ENCODE assay signal across 22 cellular contexts in the genomic region with DNA sequence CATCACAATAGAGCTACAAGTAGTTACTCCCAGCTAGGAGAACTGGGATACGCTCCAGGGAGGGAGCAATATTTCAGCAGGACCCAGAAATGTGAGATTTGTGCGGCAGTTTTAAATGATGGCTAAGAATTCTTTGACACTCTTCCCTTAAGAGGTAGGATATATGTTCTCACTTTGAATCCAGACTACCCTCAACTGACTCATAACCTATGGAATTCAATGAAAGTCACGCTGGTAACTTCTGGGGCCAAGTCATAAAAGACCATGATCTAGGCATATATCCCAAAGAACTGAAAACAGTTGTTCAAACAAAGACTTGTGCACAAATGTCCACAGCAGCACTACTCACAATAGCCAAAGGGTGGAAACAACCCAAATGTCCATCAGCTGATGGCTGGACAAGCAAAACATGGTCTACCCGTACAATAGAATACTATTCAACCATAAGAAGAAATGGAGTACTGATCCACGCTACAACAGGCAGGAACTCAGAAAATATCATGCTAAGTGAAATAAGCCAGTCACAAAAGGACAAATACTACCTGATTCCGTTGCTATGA. TPM values are rescaled to one million over a fixed set of nuclear protein-coding genes. Genes with fewer than 3 reads are reported as not detected.
DNase-seq lines count a peak whose midpoint lies in the region; ATAC-seq, FAIRE-seq and TF ChIP-seq lines count a peak whose summit lies in the region.
"Had no signal": no experiment of that assay in that cellular context is flagged by ENCODE, and none has a peak within 500 bp of the region (broad histone marks: within the 10 kb centered on the region; RNA-seq: fewer than 3 reads in every experiment).

No MANE protein-coding gene starts in this region.

- H3K27ac ChIP-seq in PC-3 (ENCODE audit: low read length) (peak overlapping the region; percentile 45), mesenchymal stem cell (ENCODE audit: low read length, poor library complexity, severe bottlenecking) (no peak overlapping the region), pancreas (no peak overlapping the region)
- H3K27ac ChIP-seq: uterus had no signal

- H4K91ac ChIP-seq in mesenchymal stem cell (ENCODE audit: low read length), result no peak overlapping the region

- H3K9ac ChIP-seq in PC-3 (ENCODE audit: low read length) (no peak overlapping the region), mesenchymal stem cell (ENCODE audit: low read length) (no peak overlapping the region)

- TF ChIP-seq CTCF in PC-3 (conservative IDR thresholded peaks at IDR 0.05; ENCODE audit: low read depth, low read length) (no peak), choroid plexus epithelial cell (conservative IDR thresholded peaks at IDR 0.05; ENCODE audit: low read depth, low read length) (no peak), pancreas (IDR thresholded peaks at IDR 0.05) (no peak)

- peaks cover 12% of the 10 kb centered on the region for H3K4me1 ChIP-seq in PC-3 (ENCODE audit: insufficient read depth, low read length)
- peaks cover 2% of the 10 kb centered on the region for H3K4me1 ChIP-seq in mesenchymal stem cell (ENCODE audit: control insufficient read depth, insufficient read depth, low read depth, low read length)
- H3K4me1 ChIP-seq in pancreas, result no peaks in the 10 kb centered on the region
- H3K4me1 ChIP-seq: HAP-1, uterus had no signal

- H4K8ac ChIP-seq in mesenchymal stem cell (ENCODE audit: low read length), result no peak overlapping the region

- BruUV-seq in PC-3 (replicated peaks; lab: Mats Ljungman, UMichigan), result no TSS peak

- no peak for FAIRE-seq in pancreas (lab: Jason Lieb, UNC)
- FAIRE-seq: GM19239, islet of Langerhans had no signal

- DNase-seq in Ammon's horn (ENCODE audit: low spot score), result peak; percentile 45
- peak; percentile 79 for DNase-seq in PC-3
- DNase-seq in choroid plexus epithelial cell (ENCODE audit: low read depth), result peak; percentile 38
- DNase-seq in mesenchymal stem cell, result peak; percentile 32
- DNase-seq in NCI-H82 treated with DMSO at 0.1 percent for 48 hours (lab: John Stamatoyannopoulos, UW; ENCODE audit: unreplicated experiment), result no peak
- no peak for DNase-seq in stimulated activated CD4-positive, alpha-beta T cell treated with anti-CD3 and anti-CD28 coated beads, Interleukin-1b, Interleukin-23, amount 100 ng/mL, for 48 hours
- no peak for DNase-seq in pancreas
- DNase-seq: ACHN; activated CD4-positive, CD25-positive, alpha-beta regulatory T cell; activated naive CD8-positive, alpha-beta T cell treated with anti-CD3 and anti-CD28 coated beads, Interleukin-2, amount 50 U/mL, for 24 hours; CD4-positive, alpha-beta T cell; NCI-H187; NCI-H446; SIG-M5; stimulated activated CD4-positive, alpha-beta T cell treated with anti-CD3 and anti-CD28 coated beads, Interleukin-15, amount 100 ng/mL, for 24 hours; uterus had no signal

- H3K23ac ChIP-seq in mesenchymal stem cell (ENCODE audit: low read length in 2 of 2), result no peak overlapping the region

- no peak overlapping the region for H2BK12ac ChIP-seq in mesenchymal stem cell (ENCODE audit: low read length in 2 of 2)

- H3K18ac ChIP-seq in mesenchymal stem cell (ENCODE audit: low read depth in 1 of 2, low read length in 2 of 2), result no peak overlapping the region

- 64% methylated on average over 4 of the region's 6 CpGs for WGBS in mesenchymal stem cell
- 84 to 92% methylated on average over 6 of the region's 6 CpGs for WGBS in pancreas, 2 donors

- no peak overlapping the region for H2BK15ac ChIP-seq in mesenchymal stem cell (ENCODE audit: low read depth, poor library complexity, severe bottlenecking)

- POLR2A ChIA-PET in PC-3 (lab: Charles Lee; ENCODE audit: unreplicated experiment), result no interaction called here

- no peak overlapping the region for H3K4ac ChIP-seq in mesenchymal stem cell (ENCODE audit: low read depth in 1 of 2, low read length in 2 of 2)

- CTCF ChIA-PET in PC-3 (lab: Charles Lee), result no interaction called here

- H2BK120ac ChIP-seq in mesenchymal stem cell (ENCODE audit: low read depth, low read length), result no peak overlapping the region

- H3K4me3 ChIP-seq in PC-3 (ENCODE audit: low read length) (no peak overlapping the region), choroid plexus epithelial cell (ENCODE audit: low read depth, low read length) (no peak overlapping the region), mesenchymal stem cell (ENCODE audit: insufficient read depth in 1 of 2, low read depth in 1 of 2, low read length in 2 of 2) (no peak overlapping the region), pancreas (no peak overlapping the region)
- H3K4me3 ChIP-seq: HAP-1, uterus had no signal

- ATAC-seq in PC-3 (peak; percentile 93), HG03045 (IDR thresholded peaks at IDR 0.05; ENCODE audit: unreplicated experiment) (no peak), pancreas (no peak)
- ATAC-seq: activated naive CD8-positive, alpha-beta T cell treated with anti-CD3 and anti-CD28 coated beads, Interleukin-2, amount 50 U/mL, for 24 hours; activated T-helper 17 cell treated with anti-CD3 and anti-CD28 coated beads, Interleukin-2, amount 50 U/mL, for 72 hours; natural killer cell treated with Interleukin-12 subunit alpha and Interleukin-12 subunit beta and Interleukin-15 and Interleukin-18, amount 100 ng/mL, for 72 hours had no signal

- no peaks in the 10 kb centered on the region for H4K20me1 ChIP-seq in PC-3 (ENCODE audit: low read length)

- H3K36me3 ChIP-seq in PC-3 (ENCODE audit: low read depth, low read length), result no peaks in the 10 kb centered on the region
- no peaks in the 10 kb centered on the region for H3K36me3 ChIP-seq in mesenchymal stem cell (ENCODE audit: control insufficient read depth in 1 of 2, insufficient read depth in 2 of 2, low read depth in 1 of 2, low read length in 2 of 2)
- no peaks in the 10 kb centered on the region for H3K36me3 ChIP-seq in pancreas
- H3K36me3 ChIP-seq: HAP-1, uterus had no signal

- no peaks in the 10 kb centered on the region for H3K9me2 ChIP-seq in PC-3 (replicated peaks; ENCODE audit: low read length)

- H2BK5ac ChIP-seq in mesenchymal stem cell (ENCODE audit: low read depth, low read length, poor library complexity, severe bottlenecking), result no peak overlapping the region

- H3K79me1 ChIP-seq in mesenchymal stem cell (replicated peaks; ENCODE audit: low read length, poor library complexity, severe bottlenecking), result peaks cover 8% of the 10 kb centered on the region

- no peak overlapping the region for H3K14ac ChIP-seq in mesenchymal stem cell (ENCODE audit: low read length in 2 of 2)

- no peak overlapping the region for H2AK5ac ChIP-seq in mesenchymal stem cell (ENCODE audit: low read length, severe bottlenecking)

- H3K9me3 ChIP-seq in PC-3 (ENCODE audit: low read length) (no peaks in the 10 kb centered on the region), mesenchymal stem cell (ENCODE audit: control insufficient read depth, low read length) (no peaks in the 10 kb centered on the region), pancreas (no peaks in the 10 kb centered on the region)
- H3K9me3 ChIP-seq: HAP-1, uterus had no signal

- intact Hi-C loops in PC-3 (cut with micrococcal nuclease) (loop anchor here (10.0 kb wide), 1 partner anchor 53 kb away; no protein-coding TSS in a partner anchor), pancreas (cut with DNase I) (no loop called here)

- H3K27me3 ChIP-seq in PC-3 (ENCODE audit: low read length) (no peaks in the 10 kb centered on the region), mesenchymal stem cell (ENCODE audit: control insufficient read depth in 1 of 2, insufficient read depth in 1 of 2, low read length in 2 of 2) (no peaks in the 10 kb centered on the region), pancreas (no peaks in the 10 kb centered on the region)
- H3K27me3 ChIP-seq: uterus had no signal

- no peaks in the 10 kb centered on the region for H3F3A ChIP-seq in PC-3 (ENCODE audit: low read length, unreplicated experiment)

- peak overlapping the region; percentile 59 for H3K4me2 ChIP-seq in PC-3 (ENCODE audit: low read length)
- H3K4me2 ChIP-seq in mesenchymal stem cell (ENCODE audit: low read length, poor library complexity, severe bottlenecking), result no peak overlapping the region

- no peak overlapping the region for H2AFZ ChIP-seq in PC-3 (ENCODE audit: low read length)
- no peak overlapping the region for H2AFZ ChIP-seq in mesenchymal stem cell (ENCODE audit: low read depth, low read length)

- peaks cover 29% of the 10 kb centered on the region for H3K79me2 ChIP-seq in PC-3 (ENCODE audit: low read length)

RNA-seq across cellular contexts. Expression of a gene that starts 10.5 kb away (rescaled TPM):
- total RNA-seq in PC-3 (2014; rRNA removed) (9.4 and 10.9 TPM in 2 replicates), pancreas (10 to 100 TPM; 10.4 to 16.9 (median 15.7) TPM)
- 40.5 TPM for polyA plus RNA-seq in mesenchymal stem cell (2013, experiment 1 of 2)
- polyA plus RNA-seq in mesenchymal stem cell (2013, experiment 2 of 2), result 41.4 TPM
- 10 to 100 TPM; 17.7 to 25.1 TPM for polyA plus RNA-seq in pancreas

Comparison
In these comparisons a context has a peak if more than half of its experiments do, and no peak if none do; other contexts are left out.
1. DNase-seq: peak in Ammon's horn (single experiment), PC-3 (single experiment), choroid plexus epithelial cell (single experiment) and mesenchymal stem cell (single experiment); none in NCI-H82 treated with DMSO at 0.1 percent for 48 hours (single experiment), stimulated activated CD4-positive, alpha-beta T cell treated with anti-CD3 and anti-CD28 coated beads, Interleukin-1b, Interleukin-23, amount 100 ng/mL, for 48 hours (single experiment) and pancreas (0 of 6).